Comparison of ENCODE assay signal across 8 cellular contexts in the genomic region with DNA sequence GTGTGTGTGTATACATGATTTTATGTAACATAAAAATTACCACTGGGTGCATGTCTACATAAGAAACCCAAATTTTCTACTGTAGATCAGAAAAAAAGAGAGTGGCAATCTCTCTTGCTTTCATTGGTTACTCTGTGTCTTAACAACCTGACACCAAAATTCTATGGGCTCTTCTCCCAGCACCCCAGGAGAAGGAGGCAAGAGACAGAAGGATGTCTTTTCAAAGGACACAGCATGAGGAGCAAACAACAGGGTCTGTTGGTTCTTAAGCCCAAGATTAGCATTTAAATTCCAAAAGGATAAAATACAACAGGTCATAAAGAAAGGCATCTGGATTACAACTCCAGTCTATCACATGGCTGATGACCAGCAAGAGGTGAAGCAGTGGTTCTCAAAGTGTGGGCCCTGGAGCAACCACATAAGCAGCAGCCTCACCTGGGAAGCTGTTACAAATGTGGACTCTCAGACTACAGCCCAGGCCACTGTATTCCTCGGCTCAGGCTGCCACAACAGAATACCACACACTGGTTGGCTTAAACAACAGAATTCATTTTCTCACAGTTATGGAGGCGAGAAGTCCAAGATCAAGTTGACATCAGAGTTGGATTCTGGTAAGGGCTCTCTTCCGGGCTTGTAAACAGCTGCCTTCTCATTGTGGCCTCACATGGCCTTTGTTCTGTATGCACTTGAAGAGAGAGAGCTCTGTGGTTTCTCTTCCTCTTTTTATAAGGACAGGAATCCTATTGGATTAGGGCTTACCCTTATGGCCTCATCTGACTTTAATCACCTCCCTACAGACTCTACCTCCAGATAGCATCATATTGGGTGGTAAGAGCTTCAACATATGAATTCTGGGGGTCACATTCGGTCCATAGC.
A peak's percentile ranks its signal among the peaks of the same experiment; 100 is the strongest.
DNase-seq lines count a peak whose midpoint lies in the region; ATAC-seq and TF ChIP-seq lines count a peak whose summit lies in the region.

No MANE protein-coding gene starts in this region.

- no peak overlapping the region for H3K4me2 ChIP-seq in hepatocyte

- WGBS in hepatocyte (ENCODE audit: low lambda C conversion rate, missing lambda C conversion rate) = 76% methylated on average over 4 of the region's 4 CpGs

- H3K79me2 ChIP-seq in hepatocyte = no peaks in the 10 kb centered on the region

- H3K36me3 ChIP-seq in hepatocyte (replicated peaks; ENCODE audit: insufficient read depth, low read depth) = no peaks in the 10 kb centered on the region
- H3K36me3 ChIP-seq in vagina = no peaks in the 10 kb centered on the region

- H3K4me3 ChIP-seq in hepatocyte = no peak overlapping the region
- no peak overlapping the region for H3K4me3 ChIP-seq in vagina

- DNase-seq in NCI-H510A (lab: John Stamatoyannopoulos, UW) = peak; percentile 63
- DNase-seq in naive B cell = no peak
- no peak for DNase-seq in stimulated activated naive CD8-positive, alpha-beta T cell treated with anti-CD3 and anti-CD28 coated beads, Interleukin-15, Interleukin-2, amounts not matched to agents 100 U/mL and 50 U/mL, for 24 hours
- DNase-seq in hepatocyte (ENCODE audit: low spot score) = no peak
- DNase-seq in epidermal melanocyte (ENCODE audit: insufficient read length, low spot score) = no peak
- DNase-seq in vagina (ENCODE audit: extremely low spot score in 2 of 2) = no peak

- H3K27me3 Mint-ChIP-seq in naive B cell = peaks cover 0 to under 1% (median 0%) of the 10 kb centered on the region in 3 donors

- H3K27ac Mint-ChIP-seq in naive B cell = peak overlapping the region in 3 of 6 donors; percentile 34 to 59 (median 56)

- H3K27me3 ChIP-seq in hepatocyte (no peaks in the 10 kb centered on the region), vagina (no peaks in the 10 kb centered on the region)

- H3K27ac ChIP-seq in hepatocyte (no peak overlapping the region), vagina (no peak overlapping the region)

- H2AFZ ChIP-seq in hepatocyte = no peak overlapping the region

- peaks cover 0 to 2% (median 0%) of the 10 kb centered on the region in 7 donors for H3K9me3 Mint-ChIP-seq in naive B cell

- H3K9me3 ChIP-seq in hepatocyte (ENCODE audit: low read depth) (no peaks in the 10 kb centered on the region), vagina (no peaks in the 10 kb centered on the region)

- H3K9me2 ChIP-seq in hepatocyte (replicated peaks; ENCODE audit: insufficient read depth) = no peaks in the 10 kb centered on the region

- H3K4me3 Mint-ChIP-seq in naive B cell = no peak overlapping the region

- intact Hi-C loops in vagina (cut with DNase I) = no loop called here

- ATAC-seq in GM19023 (IDR thresholded peaks at IDR 0.05; ENCODE audit: unreplicated experiment) (peak; percentile 86), HG02852 (IDR thresholded peaks at IDR 0.05; ENCODE audit: unreplicated experiment) (peak; percentile 81), naive B cell (ENCODE audit: low read depth in 2 of 2) (peak; percentile 78 to 84)
- ATAC-seq in stimulated activated naive CD8-positive, alpha-beta T cell treated with anti-CD3 and anti-CD28 coated beads, Interleukin-15, Interleukin-2, amounts not matched to agents 100 U/mL and 50 U/mL, for 24 hours = no peak

- peaks cover 0 to 5% (median 0%) of the 10 kb centered on the region in 3 donors for H3K4me1 Mint-ChIP-seq in naive B cell

- no peaks in the 10 kb centered on the region for H3K4me1 ChIP-seq in hepatocyte (ENCODE audit: insufficient read depth)
- peaks cover 4% of the 10 kb centered on the region for H3K4me1 ChIP-seq in vagina

- no peaks in the 10 kb centered on the region for H4K20me1 ChIP-seq in hepatocyte (ENCODE audit: insufficient read depth, poor library complexity, severe bottlenecking)

- no peak for TF ChIP-seq POLR2A in vagina (IDR thresholded peaks at IDR 0.05)

- no peaks in the 10 kb centered on the region for H3K36me3 Mint-ChIP-seq in naive B cell

- TF ChIP-seq CTCF in hepatocyte (IDR thresholded peaks at IDR 0.05; ENCODE audit: poor library complexity) (no peak), vagina (IDR thresholded peaks at IDR 0.05) (no peak)
